In genomic region chr4:91519155-91519554, GRCh38 we compare ENCODE assay signal across 35 cellular contexts.
"Had no signal": no experiment of that assay in that cellular context is flagged by ENCODE, and none has a peak within 500 bp of the region (broad histone marks: within the 10 kb centered on the region; RNA-seq: fewer than 3 reads in every experiment).

No MANE protein-coding gene starts in this region.

- H3K36me3 Mint-ChIP-seq: activated CD4-positive, alpha-beta memory T cell treated with anti-CD3 and anti-CD28 coated beads for 36 hours; activated naive CD8-positive, alpha-beta T cell treated with anti-CD3 and anti-CD28 coated beads for 36 hours; brain had no signal

- H3K27me3 Mint-ChIP-seq: activated B cell treated with CpG ODN at 0.5 μM for 24 hours; activated CD4-positive, alpha-beta memory T cell treated with anti-CD3 and anti-CD28 coated beads for 36 hours; activated CD4-positive, alpha-beta T cell treated with anti-CD3 and anti-CD28 coated beads, Interleukin-2, amount 10 ng/mL, durations not matched to agents 24 days and 14 days; activated CD8-positive, alpha-beta T cell treated with anti-CD3 and anti-CD28 coated beads for 36 hours; activated naive CD8-positive, alpha-beta T cell treated with anti-CD3 and anti-CD28 coated beads for 36 hours; activated T-helper 17 cell treated with anti-CD3 and anti-CD28 coated beads, Interleukin-2, amount 50 U/mL, for 72 hours had no signal

- ATAC-seq: activated CD8-positive, alpha-beta T cell treated with anti-CD3 and anti-CD28 coated beads for 36 hours; activated naive CD4-positive, alpha-beta T cell treated with anti-CD3 and anti-CD28 coated beads, Interleukin-2, amount 50 U/mL, for 72 hours; activated T-cell treated with anti-CD3 and anti-CD28 coated beads, Interleukin-2, amount 50 U/mL, for 4 hours; activated T-cell treated with anti-CD3 and anti-CD28 coated beads, Interleukin-2, amount 50 U/mL, for 72 hours; activated T-helper 17 cell treated with anti-CD3 and anti-CD28 coated beads, Interleukin-2, amount 50 U/mL, for 72 hours had no signal

- H3K9me3 ChIP-seq: ascending aorta had no signal

- H3K4me1 ChIP-seq: adrenal gland, ascending aorta had no signal

- H3K27me3 ChIP-seq: adrenal gland, ascending aorta, cardiac muscle cell had no signal

- H3K27ac ChIP-seq: adrenal gland, ascending aorta, cardiac muscle cell, VCaP had no signal

- H3K4me3 ChIP-seq: adrenal gland, ascending aorta, cardiac muscle cell had no signal

- H3K4me3 Mint-ChIP-seq: activated B cell treated with CpG ODN at 0.5 μM for 24 hours; activated CD4-positive, alpha-beta memory T cell treated with anti-CD3 and anti-CD28 coated beads for 36 hours; activated CD4-positive, alpha-beta T cell treated with anti-CD3 and anti-CD28 coated beads, Interleukin-2, amount 10 ng/mL, durations not matched to agents 24 days and 14 days; activated CD8-positive, alpha-beta T cell treated with anti-CD3 and anti-CD28 coated beads for 36 hours; activated naive CD4-positive, alpha-beta T cell treated with anti-CD3 and anti-CD28 coated beads for 36 hours; activated naive CD8-positive, alpha-beta T cell treated with anti-CD3 and anti-CD28 coated beads for 36 hours; activated T-cell treated with anti-CD3 and anti-CD28 coated beads, Interleukin-2, amount 50 U/mL, for 4 hours; activated T-cell treated with anti-CD3 and anti-CD28 coated beads, Interleukin-2, amount 50 U/mL, for 72 hours; activated T-helper 1 cell treated with anti-CD3 and anti-CD28 coated beads, Interleukin-12 subunit alpha, Interleukin-12 subunit beta, Interleukin-2, Interleukin-4 antibody, amounts not matched to agents 30 ng/mL and 10 ng/mL and 1 ng/mL, durations not matched to agents 14 hours and 24 hours and 36 hours; activated T-helper 17 cell treated with anti-CD3 and anti-CD28 coated beads, Interleukin-2, amount 50 U/mL, for 72 hours; brain; T-helper 1 cell treated with Interleukin-12 subunit alpha and Interleukin-12 subunit beta and Interleukin-4 antibody, amounts not matched to agents 30 μg/mL and 1 μg/mL, for 36 hours; T-helper 2 cell treated with Interferon-gamma antibody and Interleukin-4, amounts not matched to agents 5 μg/mL and 100 μg/mL, for 36 hours had no signal

- H3K27ac Mint-ChIP-seq: activated B cell treated with CpG ODN at 0.5 μM for 24 hours; activated CD4-positive, alpha-beta memory T cell treated with anti-CD3 and anti-CD28 coated beads for 36 hours; activated CD4-positive, alpha-beta T cell treated with anti-CD3 and anti-CD28 coated beads, Interleukin-2, amount 10 ng/mL, durations not matched to agents 24 days and 14 days; activated CD8-positive, alpha-beta T cell treated with anti-CD3 and anti-CD28 coated beads for 36 hours; activated naive CD4-positive, alpha-beta T cell treated with anti-CD3 and anti-CD28 coated beads for 36 hours; activated naive CD4-positive, alpha-beta T cell treated with anti-CD3 and anti-CD28 coated beads, Interleukin-2, amount 50 U/mL, for 72 hours; activated naive CD8-positive, alpha-beta T cell treated with anti-CD3 and anti-CD28 coated beads for 36 hours; activated T-cell treated with anti-CD3 and anti-CD28 coated beads, Interleukin-2, amount 50 U/mL, for 72 hours; activated T-helper 1 cell treated with anti-CD3 and anti-CD28 coated beads, Interleukin-12 subunit alpha, Interleukin-12 subunit beta, Interleukin-2, Interleukin-4 antibody, amounts not matched to agents 30 ng/mL and 10 ng/mL and 1 ng/mL, durations not matched to agents 14 hours and 24 hours and 36 hours; activated T-helper 17 cell treated with anti-CD3 and anti-CD28 coated beads, Interleukin-2, amount 50 U/mL, for 72 hours; brain; T-helper 1 cell treated with Interleukin-12 subunit alpha and Interleukin-12 subunit beta and Interleukin-4 antibody, amounts not matched to agents 30 μg/mL and 1 μg/mL, for 36 hours; T-helper 2 cell treated with Interferon-gamma antibody and Interleukin-4, amounts not matched to agents 5 μg/mL and 100 μg/mL, for 36 hours had no signal

- H3K4me1 Mint-ChIP-seq: activated B cell treated with CpG ODN at 0.5 μM for 24 hours; activated CD4-positive, alpha-beta T cell treated with anti-CD3 and anti-CD28 coated beads, Interleukin-2, amount 10 ng/mL, durations not matched to agents 24 days and 14 days; activated naive CD8-positive, alpha-beta T cell treated with anti-CD3 and anti-CD28 coated beads for 36 hours; activated T-helper 17 cell treated with anti-CD3 and anti-CD28 coated beads, Interleukin-2, amount 50 U/mL, for 72 hours; brain had no signal

- H3K36me3 ChIP-seq: adrenal gland, ascending aorta, cardiac muscle cell had no signal

- DNase-seq: activated B cell treated with CpG ODN at 0.5 μM for 24 hours; activated CD4-positive, alpha-beta memory T cell treated with anti-CD3 and anti-CD28 coated beads for 36 hours; activated CD4-positive, alpha-beta T cell treated with anti-CD3 and anti-CD28 coated beads for 4 hours; activated CD4-positive, alpha-beta T cell treated with anti-CD3 and anti-CD28 coated beads, Interleukin-2, amount 10 ng/mL, durations not matched to agents 24 days and 14 days; activated CD4-positive, alpha-beta T cell treated with anti-CD3 and anti-CD28 coated beads, Interleukin-2, amount 50 U/mL, for 1 hour; activated CD4-positive, alpha-beta T cell treated with anti-CD3 and anti-CD28 coated beads, Interleukin-2, amount 50 U/mL, for 4 hours; activated CD4-positive, CD25-positive, alpha-beta regulatory T cell treated with anti-CD3 and anti-CD28 coated beads, Interleukin-2, amount 50 U/mL, for 72 hours; activated CD8-positive, alpha-beta memory T cell treated with anti-CD3 and anti-CD28 coated beads, Interleukin-2, amount 50 U/mL, for 4 hours; activated CD8-positive, alpha-beta T cell treated with anti-CD3 and anti-CD28 coated beads for 36 hours; activated effector memory CD4-positive, alpha-beta T cell treated with anti-CD3 and anti-CD28 coated beads, Interleukin-2, amount 50 U/mL, for 16 hours; activated gamma-delta T cell treated with Interleukin-2 at 50 U/mL for 16 hours; activated naive CD4-positive, alpha-beta T cell; activated naive CD4-positive, alpha-beta T cell treated with anti-CD3 and anti-CD28 coated beads for 36 hours; activated naive CD4-positive, alpha-beta T cell treated with anti-CD3 and anti-CD28 coated beads, Interleukin-2, amount 50 U/mL, for 16 hours; activated naive CD8-positive, alpha-beta T cell treated with anti-CD3 and anti-CD28 coated beads for 36 hours; activated T-cell treated with anti-CD3 and anti-CD28 coated beads for 4 hours; activated T-cell treated with anti-CD3 and anti-CD28 coated beads, Interleukin-2, amount 50 U/mL, for 1 hour; activated T-cell treated with anti-CD3 and anti-CD28 coated beads, Interleukin-2, amount 50 U/mL, for 4 hours; activated T-cell treated with anti-CD3 and anti-CD28 coated beads, Interleukin-2, amount 50 U/mL, for 72 hours; adrenal gland; amniotic stem cell; caudate nucleus; SW 1271; T-helper 1 cell; T-helper 2 cell; T-helper 9 cell had no signal
